8 cellular contexts compared by ENCODE assay signal in genomic region chr22:42614312-42615091, GRCh38. TPM values are rescaled to one million over a fixed set of nuclear protein-coding genes. Genes with fewer than 3 reads are reported as not detected.
DNase-seq lines count a peak whose midpoint lies in the region; ATAC-seq, FAIRE-seq and TF ChIP-seq lines count a peak whose summit lies in the region.

POLDIP3 (minus strand) TSS chr22:42614883; CDS start chr22:42614857, 26 bp downstream.

- CTCF ChIA-PET in HepG2 (lab: Yijun Ruan, JAX; ENCODE audit: low intra/inter-chr PET ratio, low total read pairs): no interaction called here

- H3K4me3 Mint-ChIP-seq in CD4-positive, CD25-positive, alpha-beta regulatory T cell: peak within 1 kb of the TSS; percentile 87 to 99 (median 98)
- H3K4me3 Mint-ChIP-seq in dendritic cell treated with granulocyte-macrophage colony-stimulating factor and Interleukin-4, amounts not matched to agents 40 ng/mL and 50 ng/mL, for 4 days: peak within 1 kb of the TSS; percentile 94

- DNase-seq in CD4-positive, CD25-positive, alpha-beta regulatory T cell: peak; percentile 98 to 99 (median 99)
- peak; percentile 95 for DNase-seq in NCI-H748 treated with DMSO at 0.1 percent for 48 hours (lab: John Stamatoyannopoulos, UW)
- DNase-seq in activated CD4-positive, alpha-beta T cell treated with anti-CD3 and anti-CD28 coated beads, Interleukin-2, amount 50 U/mL, for 24 hours (ENCODE audit: low read depth in 1 of 2, low spot score in 1 of 2): peak; percentile 98 to 99
- peak; percentile 93 for DNase-seq in HepG2 (ENCODE audit: low spot score)
- DNase-seq in stimulated activated CD4-positive, alpha-beta T cell treated with anti-CD3 and anti-CD28 coated beads, Interleukin-4, amount 100 ng/mL, for 1 hour: peak; percentile 98

- H2AFZ ChIP-seq in HepG2 (ENCODE audit: low read length): no peak within 1 kb of the TSS

- H3K27ac ChIP-seq in CD4-positive, CD25-positive, alpha-beta regulatory T cell (ENCODE audit: insufficient read depth, low read length, poor library complexity, severe bottlenecking): peak within 1 kb of the TSS; percentile 98
- H3K27ac ChIP-seq in HepG2 (ENCODE audit: extremely low read length, insufficient read depth, low read length): peak within 1 kb of the TSS; percentile 93

- H3K4me2 ChIP-seq in HepG2 (ENCODE audit: low read depth, low read length): peak within 1 kb of the TSS; percentile 99

- H3K4me3 ChIP-seq in CD4-positive, CD25-positive, alpha-beta regulatory T cell (ENCODE audit: low read depth, low read length): peak within 1 kb of the TSS; percentile 92
- peak within 1 kb of the TSS; percentile 75 to 90 (median 78) for H3K4me3 ChIP-seq in HepG2 (replicated peaks in 1 of 3; ENCODE audit: insufficient read depth in 1 of 3, low read depth in 2 of 3, low read length in 3 of 3)

- TF ChIP-seq EP300 in HepG2 (IDR thresholded peaks at IDR 0.05; ENCODE audit: low read depth in 2 of 2, low read length in 2 of 2): no peak
- TF ChIP-seq EP300 in HepG2 (CRISPR knock-in tag; IDR thresholded peaks at IDR 0.05; ENCODE audit: borderline replicate concordance): no peak

- H4K20me1 ChIP-seq in HepG2 (ENCODE audit: insufficient read depth, low read length): peaks cover 14% of the 10 kb centered on the region

- in situ Hi-C loops in HepG2 (cut with HindIII; ENCODE audit: extremely low pct_ligation_motif_present, low pct_unique_long_range_greater_than_20kb): no loop called here

- H3K4me1 Mint-ChIP-seq in CD4-positive, CD25-positive, alpha-beta regulatory T cell: peaks cover 7 to 63% (median 40%) of the 10 kb centered on the region in 4 donors
- H3K4me1 Mint-ChIP-seq in dendritic cell treated with granulocyte-macrophage colony-stimulating factor and Interleukin-4, amounts not matched to agents 40 ng/mL and 50 ng/mL, for 4 days (ENCODE audit: low read depth): peaks cover 67% of the 10 kb centered on the region

- H3K9me3 Mint-ChIP-seq in CD4-positive, CD25-positive, alpha-beta regulatory T cell: no peaks in the 10 kb centered on the region
- no peaks in the 10 kb centered on the region for H3K9me3 Mint-ChIP-seq in dendritic cell treated with granulocyte-macrophage colony-stimulating factor and Interleukin-4, amounts not matched to agents 40 ng/mL and 50 ng/mL, for 4 days

- TF ChIP-seq CTCF in HepG2 (CRISPR knock-in tag; IDR thresholded peaks at IDR 0.05): peak; percentile 75

- peak within 1 kb of the TSS; percentile 99 to 100 (median 100) for H3K27ac Mint-ChIP-seq in CD4-positive, CD25-positive, alpha-beta regulatory T cell
- peak within 1 kb of the TSS; percentile 100 for H3K27ac Mint-ChIP-seq in dendritic cell treated with granulocyte-macrophage colony-stimulating factor and Interleukin-4, amounts not matched to agents 40 ng/mL and 50 ng/mL, for 4 days

- ATAC-seq in CD4-positive, CD25-positive, alpha-beta regulatory T cell (ENCODE audit: low read depth in 2 of 2): peak; percentile 76 to 81
- ATAC-seq in GM19395 (IDR thresholded peaks at IDR 0.05; ENCODE audit: unreplicated experiment) (peak; percentile 68), HG03565 (IDR thresholded peaks at IDR 0.05; ENCODE audit: unreplicated experiment) (peak; percentile 65), HepG2 (peak; percentile 79)

- WGBS in HepG2 (ENCODE audit: low lambda C conversion rate): under 1% methylated on average over 31 of the region's 85 CpGs

- peak; percentile 51 to 61; a peak in 1 of 4 replicates for TF ChIP-seq POLR2A in HepG2 (IDR thresholded peaks at IDR 0.05; ENCODE audit: insufficient read depth in 1 of 2, low read depth in 2 of 2, low read length in 2 of 2)

- peaks cover 7% of the 10 kb centered on the region for H3K36me3 Mint-ChIP-seq in CD4-positive, CD25-positive, alpha-beta regulatory T cell
- peaks cover 61% of the 10 kb centered on the region for H3K36me3 Mint-ChIP-seq in dendritic cell treated with granulocyte-macrophage colony-stimulating factor and Interleukin-4, amounts not matched to agents 40 ng/mL and 50 ng/mL, for 4 days (ENCODE audit: low read depth)

- H3K79me2 ChIP-seq in HepG2 (ENCODE audit: insufficient read depth, low read length): peaks cover 48% of the 10 kb centered on the region

- no peaks in the 10 kb centered on the region for H3K9me3 ChIP-seq in CD4-positive, CD25-positive, alpha-beta regulatory T cell (ENCODE audit: control insufficient read depth in 2 of 2, low read length in 2 of 2)
- no peaks in the 10 kb centered on the region for H3K9me3 ChIP-seq in HepG2 (ENCODE audit: low read length)

- H3K27me3 ChIP-seq in CD4-positive, CD25-positive, alpha-beta regulatory T cell (ENCODE audit: control insufficient read depth, insufficient read depth, low read length): no peaks in the 10 kb centered on the region
- H3K27me3 ChIP-seq in HepG2 (ENCODE audit: control insufficient read depth in 1 of 2, insufficient read depth in 2 of 2, low read length in 2 of 2): no peaks in the 10 kb centered on the region; a peak in 1 of 5 replicates

- POLR2A ChIA-PET in HepG2 (lab: Yijun Ruan, JAX): interaction anchor here (0.7 to 3.3 kb wide), 24 partner anchors 11 to 833 kb away, joined by 3 to 54 read pairs (median 6); partner anchors contain the start of genes ARFGAP3 and CYB5R3

- peaks cover 4% of the 10 kb centered on the region for H3K27me3 Mint-ChIP-seq in CD4-positive, CD25-positive, alpha-beta regulatory T cell
- no peaks in the 10 kb centered on the region for H3K27me3 Mint-ChIP-seq in dendritic cell treated with granulocyte-macrophage colony-stimulating factor and Interleukin-4, amounts not matched to agents 40 ng/mL and 50 ng/mL, for 4 days

- H3K9ac ChIP-seq in HepG2 (ENCODE audit: insufficient read depth, low read depth, low read length): peak within 1 kb of the TSS; percentile 94

- peaks cover 17% of the 10 kb centered on the region for H3K36me3 ChIP-seq in CD4-positive, CD25-positive, alpha-beta regulatory T cell (ENCODE audit: control insufficient read depth, insufficient read depth, low read length)
- H3K36me3 ChIP-seq in HepG2 (replicated peaks in 1 of 2; ENCODE audit: control insufficient read depth in 1 of 2, insufficient read depth in 2 of 2, low read length in 2 of 2): peaks cover 3 to 11% of the 10 kb centered on the region in 2 experiments; a peak in 4 of 5 replicates

- H3K4me1 ChIP-seq in CD4-positive, CD25-positive, alpha-beta regulatory T cell (ENCODE audit: control insufficient read depth, insufficient read depth, low read length, poor library complexity, severe bottlenecking): peaks cover 56% of the 10 kb centered on the region
- H3K4me1 ChIP-seq in HepG2 (ENCODE audit: insufficient read depth, low read length): peaks cover 56% of the 10 kb centered on the region

- peak; percentile 56 for FAIRE-seq in HepG2 (lab: Jason Lieb, UNC)

- intact Hi-C loops in dendritic cell treated with granulocyte-macrophage colony-stimulating factor and Interleukin-4, amounts not matched to agents 40 ng/mL and 50 ng/mL, for 4 days (cut with micrococcal nuclease): loop anchor here (2.0 kb wide), 1 partner anchor 34 kb away; the partner anchor contains the start of gene CYB5R3
- intact Hi-C loops in HepG2 (cut with micrococcal nuclease; ENCODE audit: unreplicated experiment): loop anchor here (5.0 to 10.0 kb wide), 2 partner anchors 62 to 100 kb away; partner anchors contain the start of genes RRP7A and SERHL2

- TF ChIP-seq RAD21 in HepG2 (CRISPR knock-in tag; IDR thresholded peaks at IDR 0.05): peak; percentile 40; the same call in 1 of the 2 replicates

- no TSS peak for BruUV-seq in HepG2 (replicated peaks; lab: Mats Ljungman, UMichigan)

TF ChIP-seq in HepG2, 621 proteins besides CTCF, POLR2A, EP300 and RAD21 (continues in another document):
- TF ChIP-seq ZNF432 (CRISPR knock-in tag; IDR thresholded peaks at IDR 0.05; ENCODE audit: borderline replicate concordance): no peak
- TF ChIP-seq SUZ12 (IDR thresholded peaks at IDR 0.05; ENCODE audit: low read depth, low read length): peak; percentile 67

RNA-seq across cellular contexts. Expression of gene POLDIP3, which starts in this region (rescaled TPM):
- 81.0 TPM for total RNA-seq in CD4-positive, CD25-positive, alpha-beta regulatory T cell
- 10 to 100 TPM; 63.7 to 79.7 (median 70.7) TPM for polyA plus RNA-seq in CD4-positive, CD25-positive, alpha-beta regulatory T cell
- total RNA-seq in HepG2 (2016; rRNA removed; fragmentation: Illumina TruSeq; extraction: Trizol): 47.4 and 64.1 TPM in 2 replicates
- 6.4 and 8.7 TPM in 2 replicates for total RNA-seq in HepG2 (2016; cell fraction: cytosol; rRNA removed; fragmentation: Illumina TruSeq; extraction: Trizol; ENCODE audit: low read depth)
- total RNA-seq in HepG2 (2016; cell fraction: insoluble cytoplasmic fraction; rRNA removed; fragmentation: Illumina TruSeq; extraction: Trizol): 45.0 and 57.8 TPM in 2 replicates
- total RNA-seq in HepG2 (2016; cell fraction: membrane; rRNA removed; fragmentation: Illumina TruSeq; extraction: Trizol): 23.2 TPM in 2 replicates
- 32.4 and 36.4 TPM in 2 replicates for total RNA-seq in HepG2 (2016; cell fraction: nucleus; rRNA removed; fragmentation: Illumina TruSeq; extraction: Trizol)
- polyA plus RNA-seq in HepG2 (2011; rRNA removed): 45.8 and 50.1 TPM in 2 replicates
- polyA plus RNA-seq in HepG2 (2011; cell fraction: cytosol; rRNA removed): 28.7 TPM in 2 replicates
- 70.7 and 76.7 TPM in 2 replicates for polyA plus RNA-seq in HepG2 (2011; cell fraction: nucleus; rRNA removed)
- polyA plus RNA-seq in HepG2 (2012): 62.0 and 63.4 TPM in 2 replicates
- polyA plus RNA-seq in HepG2 (2016; cell fraction: cytosol; fragmentation: Illumina TruSeq; extraction: Trizol; ENCODE audit: low read depth): 5.1 and 6.4 TPM in 2 replicates
- polyA plus RNA-seq in HepG2 (2016; cell fraction: insoluble cytoplasmic fraction; fragmentation: Illumina TruSeq; extraction: Trizol; ENCODE audit: low read depth): 59.1 and 66.7 TPM in 2 replicates
- polyA plus RNA-seq in HepG2 (2016; cell fraction: membrane; fragmentation: Illumina TruSeq; extraction: Trizol; ENCODE audit: low read depth): 14.0 and 14.8 TPM in 2 replicates
- polyA plus RNA-seq in HepG2 (2016; cell fraction: nucleus; fragmentation: Illumina TruSeq; extraction: Trizol; ENCODE audit: insufficient read depth, low read depth): 53.9 and 54.2 TPM in 2 replicates
- 46.1 and 58.4 TPM in 2 replicates for polyA minus RNA-seq in HepG2 (2011; rRNA and poly(A)+ RNA removed; ENCODE audit: low replicate concordance)
- polyA minus RNA-seq in HepG2 (2011; cell fraction: cytosol; rRNA and poly(A)+ RNA removed): 29.3 and 32.2 TPM in 2 replicates
- 33.0 and 36.7 TPM in 2 replicates for polyA minus RNA-seq in HepG2 (2011; cell fraction: nucleus; rRNA and poly(A)+ RNA removed)

Comparison
In these comparisons a context has a peak if more than half of its experiments do, and no peak if none do; other contexts are left out.
1. Peak in every context shown above with its lines: DNase-seq, ATAC-seq, H3K4me3 ChIP-seq and H3K27ac ChIP-seq.